In the genomic region with DNA sequence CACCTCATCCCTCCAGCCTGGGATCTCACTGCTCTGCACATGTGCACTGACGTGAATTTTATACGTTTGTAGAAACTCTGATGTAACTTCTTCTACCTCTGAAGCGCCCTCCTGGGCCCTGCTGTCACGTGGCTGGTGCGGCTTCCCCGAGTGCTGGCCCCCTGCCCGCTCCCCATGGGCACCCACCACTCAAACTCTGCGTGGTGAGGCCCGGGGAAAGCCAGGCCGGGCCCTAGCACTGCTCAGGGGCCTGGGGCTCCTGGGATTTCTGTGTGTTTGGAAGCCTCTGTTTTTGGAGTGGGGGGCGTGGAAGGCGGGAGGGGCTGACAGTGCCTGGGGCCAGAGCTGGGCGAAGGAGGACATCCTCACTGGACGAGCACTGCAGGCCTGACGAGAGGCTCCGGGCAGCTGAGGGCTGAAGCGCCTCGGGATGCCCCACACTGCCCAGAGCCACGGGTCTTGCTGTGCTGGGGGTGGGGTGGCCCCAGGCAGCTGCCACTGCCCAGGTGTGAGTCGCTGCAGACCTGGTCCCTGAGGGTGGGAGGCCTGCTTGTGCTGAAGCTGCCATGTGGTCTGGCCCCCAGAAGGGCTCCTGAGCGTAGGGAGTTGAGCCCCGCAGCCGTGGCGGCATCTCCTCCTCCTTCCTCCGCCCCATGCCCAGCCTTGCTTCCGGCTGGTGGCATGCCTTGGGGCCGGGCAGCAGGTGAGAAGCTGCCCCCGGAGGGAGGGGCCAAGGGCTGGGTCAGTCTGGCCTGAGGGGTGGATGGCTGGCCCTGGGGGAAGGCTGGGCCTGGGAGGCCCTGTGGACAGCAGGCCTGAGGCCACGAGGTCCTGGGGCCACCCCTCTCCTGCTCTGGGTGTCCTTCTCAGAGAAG, we compare ENCODE assay signal across 17 cellular contexts.
"Had no signal": no experiment of that assay in that cellular context is flagged by ENCODE, and none has a peak within 500 bp of the region (broad histone marks: within the 10 kb centered on the region; RNA-seq: fewer than 3 reads in every experiment).

No MANE protein-coding gene starts in this region.

- ATAC-seq: left colon, T-cell had no signal

- H3K27ac ChIP-seq: cardiac muscle cell, epithelial cell of prostate, stomach, thoracic aorta had no signal

- H3K4me3 Mint-ChIP-seq: activated naive CD8-positive, alpha-beta T cell; nephron; T-cell had no signal

- H3K36me3 Mint-ChIP-seq: activated naive CD8-positive, alpha-beta T cell; T-cell had no signal

- H3K36me3 ChIP-seq: cardiac muscle cell, stomach, thoracic aorta had no signal

- H3K27me3 ChIP-seq: cardiac muscle cell had no signal

- FAIRE-seq: urothelium cell line had no signal

- DNase-seq: activated CD4-positive, alpha-beta T cell treated with anti-CD3 and anti-CD28 coated beads for 4 hours; activated T-cell treated with anti-CD3 and anti-CD28 coated beads for 4 hours; cortex of kidney; effector memory CD4-positive, alpha-beta T cell; hippocampal formation; mammary epithelial cell; stomach; T-cell; T1000 had no signal

- H3K4me1 Mint-ChIP-seq: T-cell had no signal

- H3K9me3 ChIP-seq: stomach, thoracic aorta had no signal

- H3K4me3 ChIP-seq: cardiac muscle cell, stomach, thoracic aorta had no signal

- H3K27ac Mint-ChIP-seq: activated naive CD8-positive, alpha-beta T cell; activated T-helper 2 cell treated with anti-CD3 and anti-CD28 coated beads, Interferon-gamma antibody, Interleukin-2, Interleukin-4, amounts not matched to agents 10 μg/mL and 5 μg/mL and 100 μg/mL, durations not matched to agents 14 hours and 24 hours and 36 hours; nephron; T-cell had no signal

- H3K9me3 Mint-ChIP-seq: activated T-helper 2 cell treated with anti-CD3 and anti-CD28 coated beads, Interferon-gamma antibody, Interleukin-2, Interleukin-4, amounts not matched to agents 10 μg/mL and 5 μg/mL and 100 μg/mL, durations not matched to agents 14 hours and 24 hours and 36 hours; nephron; T-cell had no signal

- H3K27me3 Mint-ChIP-seq: activated naive CD8-positive, alpha-beta T cell had no signal
